In genomic region chr9:124809211-124809610, GRCh38 we compare ENCODE assay signal across 23 cellular contexts. TPM values are rescaled to one million over a fixed set of nuclear protein-coding genes. Genes with fewer than 3 reads are reported as not detected.
A peak's percentile ranks its signal among the peaks of the same experiment; 100 is the strongest.
DNase-seq lines count a peak whose midpoint lies in the region; ATAC-seq and TF ChIP-seq lines count a peak whose summit lies in the region.
"Had no signal": no experiment of that assay in that cellular context is flagged by ENCODE, and none has a peak within 500 bp of the region (broad histone marks: within the 10 kb centered on the region; RNA-seq: fewer than 3 reads in every experiment).

No MANE protein-coding gene starts in this region.

- CTCF ChIA-PET in CD4-positive, alpha-beta memory T cell (lab: Charles Lee; ENCODE audit: partially characterized antibody), result no interaction called here

- H3K9me3 ChIP-seq in RWPE2 (ENCODE audit: severe bottlenecking) (no peaks in the 10 kb centered on the region), mesodermal cell (ENCODE audit: control insufficient read depth, low read length) (no peaks in the 10 kb centered on the region)
- no peaks in the 10 kb centered on the region for H3K9me3 ChIP-seq in CD4-positive, alpha-beta memory T cell (ENCODE audit: control insufficient read depth in 1 of 2, low read length in 2 of 2)
- H3K9me3 ChIP-seq: BLaER1, SJSA1 had no signal

- H3K27me3 Mint-ChIP-seq in type B pancreatic cell, result peaks cover 2% of the 10 kb centered on the region
- H3K27me3 Mint-ChIP-seq in CD4-positive, alpha-beta memory T cell, result no peaks in the 10 kb centered on the region
- H3K27me3 Mint-ChIP-seq in activated T-cell treated with anti-CD3 and anti-CD28 coated beads, Interleukin-2, amount 50 U/mL, for 24 hours, result peaks cover 5% of the 10 kb centered on the region
- H3K27me3 Mint-ChIP-seq: IgD-negative memory B cell had no signal

- TF ChIP-seq CTCF in RWPE2 (IDR thresholded peaks at IDR 0.05; ENCODE audit: poor library complexity, severe bottlenecking) (no peak), type B pancreatic cell (conservative IDR thresholded peaks at IDR 0.05) (no peak)

- H3K4me3 ChIP-seq in H7 (ENCODE audit: insufficient read depth, low read depth, low read length) (no peak overlapping the region), RWPE2 (ENCODE audit: severe bottlenecking) (no peak overlapping the region), mesodermal cell (ENCODE audit: extremely low read depth, insufficient read depth, low read length, poor library complexity, severe bottlenecking) (no peak overlapping the region)
- no peak overlapping the region for H3K4me3 ChIP-seq in CD4-positive, alpha-beta memory T cell (ENCODE audit: low read length in 2 of 2)
- H3K4me3 ChIP-seq: BLaER1, GM23338, SJSA1 had no signal

- no peaks in the 10 kb centered on the region for H3K27me3 ChIP-seq in H7 (ENCODE audit: control insufficient read depth, insufficient read depth, low read length)
- H3K27me3 ChIP-seq in RWPE2 (ENCODE audit: insufficient read depth, poor library complexity, severe bottlenecking), result no peaks in the 10 kb centered on the region
- H3K27me3 ChIP-seq in CD4-positive, alpha-beta memory T cell (ENCODE audit: insufficient read depth, low read length), result no peaks in the 10 kb centered on the region
- H3K27me3 ChIP-seq: BLaER1, SJSA1 had no signal

- no peaks in the 10 kb centered on the region for H3K9me3 Mint-ChIP-seq in type B pancreatic cell
- H3K9me3 Mint-ChIP-seq in CD4-positive, alpha-beta memory T cell, result no peaks in the 10 kb centered on the region
- H3K9me3 Mint-ChIP-seq in activated T-cell treated with anti-CD3 and anti-CD28 coated beads, Interleukin-2, amount 50 U/mL, for 24 hours, result no peaks in the 10 kb centered on the region
- H3K9me3 Mint-ChIP-seq: CD8-positive, alpha-beta T cell; GM23338; IgD-negative memory B cell had no signal

- no peaks in the 10 kb centered on the region for H3K36me3 Mint-ChIP-seq in type B pancreatic cell
- no peaks in the 10 kb centered on the region for H3K36me3 Mint-ChIP-seq in CD4-positive, alpha-beta memory T cell
- no peaks in the 10 kb centered on the region for H3K36me3 Mint-ChIP-seq in activated T-cell treated with anti-CD3 and anti-CD28 coated beads, Interleukin-2, amount 50 U/mL, for 24 hours (ENCODE audit: low read depth)
- H3K36me3 Mint-ChIP-seq: CD8-positive, alpha-beta T cell had no signal

- ATAC-seq in RWPE2 (ENCODE audit: low read depth), result no peak
- ATAC-seq: CD8-positive, alpha-beta T cell; GM23338; Panc1; Right ventricle myocardium inferior had no signal

- WGBS in mesodermal cell (ENCODE audit: insufficient coverage in 2 of 2), 2 experiments, result 94 to 96% methylated on average over 6 of the region's 6 CpGs

- no peaks in the 10 kb centered on the region for H3K36me3 ChIP-seq in H7 (replicated peaks; ENCODE audit: control insufficient read depth, insufficient read depth, low read length)
- H3K36me3 ChIP-seq in RWPE2 (ENCODE audit: low read depth), result no peaks in the 10 kb centered on the region
- H3K36me3 ChIP-seq in mesodermal cell (ENCODE audit: control insufficient read depth, insufficient read depth, low read length), result no peaks in the 10 kb centered on the region
- H3K36me3 ChIP-seq in CD4-positive, alpha-beta memory T cell (ENCODE audit: insufficient read depth, low read length), result no peaks in the 10 kb centered on the region
- H3K36me3 ChIP-seq: BLaER1, SJSA1 had no signal

- intact Hi-C loops in CD4-positive, alpha-beta memory T cell (cut with micrococcal nuclease), result no loop called here

- POLR2A ChIA-PET in CD4-positive, alpha-beta memory T cell (lab: Charles Lee; ENCODE audit: partially characterized antibody), result no interaction called here

- H3K4me1 Mint-ChIP-seq in type B pancreatic cell (ENCODE audit: unreplicated experiment), result peaks cover 17% of the 10 kb centered on the region
- H3K4me1 Mint-ChIP-seq in CD4-positive, alpha-beta memory T cell, result no peaks in the 10 kb centered on the region
- no peaks in the 10 kb centered on the region for H3K4me1 Mint-ChIP-seq in activated T-cell treated with anti-CD3 and anti-CD28 coated beads, Interleukin-2, amount 50 U/mL, for 24 hours (ENCODE audit: low read depth)

- no peak overlapping the region for H3K4me3 Mint-ChIP-seq in type B pancreatic cell
- H3K4me3 Mint-ChIP-seq in CD4-positive, alpha-beta memory T cell, result no peak overlapping the region
- H3K4me3 Mint-ChIP-seq in activated T-cell treated with anti-CD3 and anti-CD28 coated beads, Interleukin-2, amount 50 U/mL, for 24 hours, result no peak overlapping the region
- H3K4me3 Mint-ChIP-seq: CD8-positive, alpha-beta T cell; GM23338; IgD-negative memory B cell had no signal

- H3K4me1 ChIP-seq in RWPE2 (ENCODE audit: insufficient read depth, poor library complexity, severe bottlenecking) (peaks cover 50% of the 10 kb centered on the region), mesodermal cell (ENCODE audit: control insufficient read depth, insufficient read depth, low read length, poor library complexity, severe bottlenecking) (peaks cover 46% of the 10 kb centered on the region)
- H3K4me1 ChIP-seq in CD4-positive, alpha-beta memory T cell (ENCODE audit: insufficient read depth, low read length), result no peaks in the 10 kb centered on the region
- H3K4me1 ChIP-seq: BLaER1 had no signal

- H3K27ac Mint-ChIP-seq in type B pancreatic cell, result peak overlapping the region; percentile 62
- no peak overlapping the region for H3K27ac Mint-ChIP-seq in CD4-positive, alpha-beta memory T cell
- no peak overlapping the region for H3K27ac Mint-ChIP-seq in activated T-cell treated with anti-CD3 and anti-CD28 coated beads, Interleukin-2, amount 50 U/mL, for 24 hours
- H3K27ac Mint-ChIP-seq: CD8-positive, alpha-beta T cell; IgD-negative memory B cell had no signal

- H3K27ac ChIP-seq in RWPE2 (ENCODE audit: poor library complexity, severe bottlenecking), result peak overlapping the region; percentile 7
- peak overlapping the region; percentile 41 for H3K27ac ChIP-seq in mesodermal cell (ENCODE audit: low read depth, low read length, severe bottlenecking)
- no peak overlapping the region for H3K27ac ChIP-seq in CD4-positive, alpha-beta memory T cell (ENCODE audit: low read depth, low read length)
- H3K27ac ChIP-seq: BLaER1, SJSA1 had no signal

- DNase-seq in H7 (peak; percentile 21), RWPE2 (ENCODE audit: low spot score) (no peak), type B pancreatic cell (ENCODE audit: extremely low spot score, unreplicated experiment) (no peak)
- no peak for DNase-seq in stimulated activated CD4-positive, alpha-beta T cell treated with anti-CD3 and anti-CD28 coated beads, Interleukin-12 subunit alpha, Interleukin-12 subunit beta, amount 100 ng/mL, for 4 hours
- DNase-seq in CD4-positive, alpha-beta memory T cell, result no peak
- DNase-seq in activated T-cell treated with anti-CD3 and anti-CD28 coated beads, Interleukin-2, amount 50 U/mL, for 24 hours, result no peak
- DNase-seq: Calu3; CD8-positive, alpha-beta T cell; DMS53; GF-D8; NCI-H1105; NCI-H2029 treated with DMSO at 0.1 percent for 48 hours; NCI-H2171; NCI-H345; NCI-H524 treated with DMSO at 0.1 percent for 48 hours; NCI-H82 had no signal

RNA-seq across cellular contexts. Expression of gene OLFML2A, which starts 32.3 kb away (rescaled TPM):
- 5.6 and 7.4 TPM in 2 replicates for total RNA-seq in H7 (2014; rRNA removed; shearing (Covaris generic))
- polyA plus RNA-seq in mesodermal cell (2013, experiment 1 of 2), result 13.0 TPM
- 12.8 TPM for polyA plus RNA-seq in mesodermal cell (2013, experiment 2 of 2)
- 6.3 and 10.8 TPM in 2 replicates for total RNA-seq in type B pancreatic cell (ENCODE audit: low replicate concordance)
- not detected for total RNA-seq in CD4-positive, alpha-beta memory T cell
- not detected for polyA plus RNA-seq in CD4-positive, alpha-beta memory T cell
- total RNA-seq: CD8-positive, alpha-beta T cell had no signal

RNA-seq across cellular contexts. Expression of gene NR6A1, which starts 38.1 kb away (rescaled TPM):
- total RNA-seq in H7 (2014; rRNA removed; shearing (Covaris generic)), result 91.1 and 97.7 TPM in 2 replicates
- polyA plus RNA-seq in mesodermal cell (2013, experiment 1 of 2), result 30.6 TPM
- polyA plus RNA-seq in mesodermal cell (2013, experiment 2 of 2), result 26.5 TPM
- total RNA-seq in type B pancreatic cell (ENCODE audit: low replicate concordance), result 6.5 and 10.0 TPM in 2 replicates
- under 1 TPM in 1 of 2 experiments, not detected in 1; 0.06 TPM for total RNA-seq in CD4-positive, alpha-beta memory T cell
- polyA plus RNA-seq in CD4-positive, alpha-beta memory T cell, result not detected
- total RNA-seq: CD8-positive, alpha-beta T cell had no signal

RNA-seq across cellular contexts. Expression of gene WDR38, which starts 44.0 kb away (rescaled TPM):
- not detected in 2 replicates for total RNA-seq in H7 (2014; rRNA removed; shearing (Covaris generic))
- polyA plus RNA-seq in mesodermal cell (2013, experiment 1 of 2), result not detected
- polyA plus RNA-seq in mesodermal cell (2013, experiment 2 of 2), result not detected
- total RNA-seq in type B pancreatic cell (ENCODE audit: low replicate concordance), result 0.75 TPM in 1 of 2 replicates, not detected in the other
- not detected for total RNA-seq in CD4-positive, alpha-beta memory T cell
- polyA plus RNA-seq in CD4-positive, alpha-beta memory T cell, result not detected
- total RNA-seq: Calu3; CD8-positive, alpha-beta T cell; GM23338; Right ventricle myocardium inferior; SJSA1 had no signal
- polyA plus RNA-seq: GM23338, IgD-negative memory B cell had no signal

RNA-seq across cellular contexts. Expression of gene RPL35, which starts 52.5 kb away (rescaled TPM):
- total RNA-seq in H7 (2014; rRNA removed; shearing (Covaris generic)), result 2,762 and 3,564 TPM in 2 replicates
- 2,117 TPM for polyA plus RNA-seq in mesodermal cell (2013, experiment 1 of 2)
- polyA plus RNA-seq in mesodermal cell (2013, experiment 2 of 2), result 1,972 TPM
- total RNA-seq in type B pancreatic cell (ENCODE audit: low replicate concordance), result 1,370 and 1,381 TPM in 2 replicates
- total RNA-seq in CD4-positive, alpha-beta memory T cell, result 1,000 to 10,000 TPM; 1,702 to 1,766 TPM
- polyA plus RNA-seq in CD4-positive, alpha-beta memory T cell, result 1,000 to 10,000 TPM; 1,440 to 2,014 TPM

RNA-seq across cellular contexts. Expression of gene ARPC5L, which starts 52.7 kb away (rescaled TPM):
- total RNA-seq in H7 (2014; rRNA removed; shearing (Covaris generic)), result 34.5 and 42.4 TPM in 2 replicates
- polyA plus RNA-seq in mesodermal cell (2013, experiment 1 of 2), result 39.4 TPM
- 36.0 TPM for polyA plus RNA-seq in mesodermal cell (2013, experiment 2 of 2)
- total RNA-seq in type B pancreatic cell (ENCODE audit: low replicate concordance), result 37.9 and 38.9 TPM in 2 replicates
- total RNA-seq in CD4-positive, alpha-beta memory T cell, result 10 to 100 TPM; 26.8 to 31.4 TPM
- 10 to 100 TPM; 60.8 to 66.0 TPM for polyA plus RNA-seq in CD4-positive, alpha-beta memory T cell
